In the genomic region with DNA sequence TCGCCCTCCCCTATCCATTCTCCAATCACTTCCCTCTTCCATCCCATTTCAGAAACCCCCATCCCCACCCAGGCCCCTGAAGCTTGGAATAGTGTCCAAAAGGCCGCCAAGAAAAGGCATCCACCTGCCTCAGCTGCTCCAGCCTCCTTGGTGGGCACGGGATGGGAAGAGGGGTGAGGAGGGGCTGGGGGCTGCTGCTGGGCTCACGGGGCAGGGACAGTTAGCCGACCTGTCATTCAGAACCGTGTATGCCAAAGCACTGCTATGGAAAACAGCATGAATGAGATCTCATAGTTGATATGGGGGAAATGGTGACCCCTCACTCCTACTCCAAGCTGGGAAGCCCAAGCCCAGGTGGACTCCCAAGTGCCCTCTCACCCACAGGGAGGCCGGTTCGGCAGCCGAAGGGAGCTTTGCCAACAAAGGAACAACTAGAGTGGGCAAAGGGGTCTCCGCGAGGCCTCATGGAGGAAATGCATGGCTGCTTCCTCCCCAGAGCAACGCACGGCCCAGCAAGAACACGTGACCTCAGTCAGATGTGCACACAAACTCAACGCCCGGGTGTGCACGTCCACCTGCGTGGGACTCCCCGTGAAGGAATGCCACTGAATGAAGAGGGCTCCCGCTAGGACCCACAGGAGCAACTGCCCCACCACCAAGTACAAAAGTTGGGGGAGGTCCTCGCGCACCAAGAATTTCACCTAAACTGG, we compare ENCODE assay signal across 25 cellular contexts. TPM values are rescaled to one million over a fixed set of nuclear protein-coding genes. Genes with fewer than 3 reads are reported as not detected.
"Had no signal": no experiment of that assay in that cellular context is flagged by ENCODE, and none has a peak within 500 bp of the region (broad histone marks: within the 10 kb centered on the region; RNA-seq: fewer than 3 reads in every experiment).

No MANE protein-coding gene starts in this region.

- H3K9me3 Mint-ChIP-seq: activated B cell treated with CpG ODN at 0.5 μM for 24 hours; activated CD4-positive, alpha-beta memory T cell treated with anti-CD3 and anti-CD28 coated beads for 36 hours; activated T-cell treated with anti-CD3 and anti-CD28 coated beads, Interleukin-2, amount 50 U/mL, for 72 hours; effector memory CD8-positive, alpha-beta T cell; stimulated activated effector memory CD8-positive, alpha-beta T cell treated with anti-CD3 and anti-CD28 coated beads, Interleukin-12 subunit alpha, Interleukin-12 subunit beta, amount 100 ng/mL, for 72 hours; stimulated activated naive CD8-positive, alpha-beta T cell treated with anti-CD3 and anti-CD28 coated beads, Interleukin-15, amount 100 ng/mL, for 72 hours; T-helper 1 cell treated with Interleukin-12 subunit alpha and Interleukin-12 subunit beta and Interleukin-4 antibody, amounts not matched to agents 30 μg/mL and 1 μg/mL, for 36 hours had no signal

- H3K9me3 ChIP-seq: adrenal gland, ascending aorta, esophagus muscularis mucosa, left lung, prostate gland, tibial nerve had no signal

- ATAC-seq: activated CD4-positive, alpha-beta T cell treated with anti-CD3 and anti-CD28 coated beads for 36 hours; activated T-cell treated with anti-CD3 and anti-CD28 coated beads, Interleukin-2, amount 50 U/mL, for 72 hours; effector memory CD8-positive, alpha-beta T cell; left lung; stimulated activated effector memory CD8-positive, alpha-beta T cell treated with anti-CD3 and anti-CD28 coated beads, Interleukin-12 subunit alpha, Interleukin-12 subunit beta, amount 100 ng/mL, for 72 hours; stimulated activated naive CD8-positive, alpha-beta T cell treated with anti-CD3 and anti-CD28 coated beads, Interleukin-15, amount 100 ng/mL, for 72 hours had no signal

- H3K4me1 Mint-ChIP-seq: activated B cell treated with CpG ODN at 0.5 μM for 24 hours; activated CD4-positive, alpha-beta T cell treated with anti-CD3 and anti-CD28 coated beads for 36 hours; stimulated activated effector memory CD8-positive, alpha-beta T cell treated with anti-CD3 and anti-CD28 coated beads, Interleukin-12 subunit alpha, Interleukin-12 subunit beta, amount 100 ng/mL, for 72 hours; stimulated activated naive CD8-positive, alpha-beta T cell treated with anti-CD3 and anti-CD28 coated beads, Interleukin-15, amount 100 ng/mL, for 72 hours had no signal

- H3K27ac Mint-ChIP-seq: activated B cell treated with CpG ODN at 0.5 μM for 24 hours; activated CD4-positive, alpha-beta memory T cell treated with anti-CD3 and anti-CD28 coated beads for 36 hours; activated CD4-positive, alpha-beta T cell treated with anti-CD3 and anti-CD28 coated beads for 36 hours; activated T-cell treated with anti-CD3 and anti-CD28 coated beads, Interleukin-2, amount 50 U/mL, for 72 hours; effector memory CD8-positive, alpha-beta T cell; stimulated activated effector memory CD8-positive, alpha-beta T cell treated with anti-CD3 and anti-CD28 coated beads, Interleukin-12 subunit alpha, Interleukin-12 subunit beta, amount 100 ng/mL, for 72 hours; stimulated activated naive CD8-positive, alpha-beta T cell treated with anti-CD3 and anti-CD28 coated beads, Interleukin-15, amount 100 ng/mL, for 72 hours; T-helper 1 cell treated with Interleukin-12 subunit alpha and Interleukin-12 subunit beta and Interleukin-4 antibody, amounts not matched to agents 30 μg/mL and 1 μg/mL, for 36 hours had no signal

- H3K36me3 ChIP-seq: adrenal gland, ascending aorta, brain microvascular endothelial cell, esophagus muscularis mucosa, left lung, prostate gland, tibial nerve had no signal

- H3K27me3 ChIP-seq: adrenal gland, ascending aorta, brain microvascular endothelial cell, tibial nerve had no signal

- H3K27me3 Mint-ChIP-seq: activated B cell treated with CpG ODN at 0.5 μM for 24 hours; activated CD4-positive, alpha-beta memory T cell treated with anti-CD3 and anti-CD28 coated beads for 36 hours; stimulated activated naive CD8-positive, alpha-beta T cell treated with anti-CD3 and anti-CD28 coated beads, Interleukin-15, amount 100 ng/mL, for 72 hours had no signal

- H3K36me3 Mint-ChIP-seq: activated CD4-positive, alpha-beta memory T cell treated with anti-CD3 and anti-CD28 coated beads for 36 hours; stimulated activated effector memory CD8-positive, alpha-beta T cell treated with anti-CD3 and anti-CD28 coated beads, Interleukin-12 subunit alpha, Interleukin-12 subunit beta, amount 100 ng/mL, for 72 hours had no signal

- H3K4me3 ChIP-seq: adrenal gland, ascending aorta, esophagus muscularis mucosa, left lung, prostate gland, tibial nerve had no signal

- H3K4me1 ChIP-seq: adrenal gland, ascending aorta, esophagus muscularis mucosa, left lung, prostate gland had no signal

- H3K4me3 Mint-ChIP-seq: activated B cell treated with CpG ODN at 0.5 μM for 24 hours; activated CD4-positive, alpha-beta memory T cell treated with anti-CD3 and anti-CD28 coated beads for 36 hours; activated CD4-positive, alpha-beta T cell treated with anti-CD3 and anti-CD28 coated beads for 36 hours; activated T-cell treated with anti-CD3 and anti-CD28 coated beads, Interleukin-2, amount 50 U/mL, for 72 hours; effector memory CD8-positive, alpha-beta T cell; stimulated activated effector memory CD8-positive, alpha-beta T cell treated with anti-CD3 and anti-CD28 coated beads, Interleukin-12 subunit alpha, Interleukin-12 subunit beta, amount 100 ng/mL, for 72 hours; stimulated activated naive CD8-positive, alpha-beta T cell treated with anti-CD3 and anti-CD28 coated beads, Interleukin-15, amount 100 ng/mL, for 72 hours; T-helper 1 cell treated with Interleukin-12 subunit alpha and Interleukin-12 subunit beta and Interleukin-4 antibody, amounts not matched to agents 30 μg/mL and 1 μg/mL, for 36 hours had no signal

- H3K27ac ChIP-seq: adrenal gland, ascending aorta, brain microvascular endothelial cell, esophagus muscularis mucosa, left lung, prostate gland, tibial nerve had no signal

- DNase-seq: activated B cell treated with CpG ODN at 0.5 μM for 24 hours; activated CD4-positive, alpha-beta memory T cell treated with anti-CD3 and anti-CD28 coated beads for 36 hours; activated CD4-positive, alpha-beta T cell treated with anti-CD3 and anti-CD28 coated beads for 36 hours; activated gamma-delta T cell; activated naive CD4-positive, alpha-beta T cell treated with anti-CD3 and anti-CD28 coated beads, Interleukin-2, amount 50 U/mL, for 16 hours; activated T-cell treated with anti-CD3 and anti-CD28 coated beads, Interleukin-2, amount 50 U/mL, for 72 hours; adrenal gland; brain microvascular endothelial cell; central memory CD4-positive, alpha-beta T cell; effector memory CD8-positive, alpha-beta T cell; hippocampal formation; kidney glomerular epithelial cell; mammary epithelial cell; stimulated activated CD4-positive, alpha-beta T cell treated with anti-CD3 and anti-CD28 coated beads, Interleukin-12 subunit alpha, Interleukin-12 subunit beta, amount 100 ng/mL, for 4 hours; stimulated activated CD4-positive, alpha-beta T cell treated with anti-CD3 and anti-CD28 coated beads, Interleukin-1b, Interleukin-23, amount 100 ng/mL, for 48 hours; stimulated activated naive CD8-positive, alpha-beta T cell treated with anti-CD3 and anti-CD28 coated beads, Interleukin-15, amount 100 ng/mL, for 72 hours; T1000 had no signal

RNA-seq across cellular contexts. Expression of gene EBF3, which starts 52.5 kb away (rescaled TPM):
- total RNA-seq: activated B cell treated with CpG ODN at 0.5 μM for 24 hours; activated CD4-positive, alpha-beta memory T cell treated with anti-CD3 and anti-CD28 coated beads for 36 hours; activated CD4-positive, alpha-beta T cell treated with anti-CD3 and anti-CD28 coated beads for 36 hours; activated T-cell treated with anti-CD3 and anti-CD28 coated beads, Interleukin-2, amount 50 U/mL, for 72 hours; mononuclear cell had no signal
- polyA plus RNA-seq: mammary epithelial cell had no signal
